23 cellular contexts compared by ENCODE assay signal in genomic region chr1:19942088-19942487, GRCh38. TPM values are rescaled to one million over a fixed set of nuclear protein-coding genes. Genes with fewer than 3 reads are reported as not detected.
"Had no signal": no experiment of that assay in that cellular context is flagged by ENCODE, and none has a peak within 500 bp of the region (broad histone marks: within the 10 kb centered on the region; RNA-seq: fewer than 3 reads in every experiment).

No MANE protein-coding gene starts in this region.

- H3K9me3 Mint-ChIP-seq: activated naive CD8-positive, alpha-beta T cell treated with anti-CD3 and anti-CD28 coated beads, Interleukin-2, amount 10 ng/mL, durations not matched to agents 7 days and 5 days; dendritic cell treated with granulocyte-macrophage colony-stimulating factor and Interleukin-4, amounts not matched to agents 40 ng/mL and 50 ng/mL, for 4 days; stimulated activated effector memory CD8-positive, alpha-beta T cell treated with anti-CD3 and anti-CD28 coated beads, Interleukin-12 subunit alpha, Interleukin-12 subunit beta, amount 100 ng/mL, for 72 hours had no signal

- H3K9me3 ChIP-seq: esophagus muscularis mucosa, heart left ventricle, left ventricle myocardium inferior, mucosa of descending colon, ovary, psoas muscle, right lobe of liver, thoracic aorta, upper lobe of left lung had no signal

- H3K27me3 ChIP-seq: esophagus muscularis mucosa, ovary, right lobe of liver, upper lobe of left lung had no signal

- H3K4me1 ChIP-seq: esophagus muscularis mucosa, heart left ventricle, left ventricle myocardium inferior, psoas muscle, right lobe of liver, upper lobe of left lung had no signal

- H3K27ac Mint-ChIP-seq: activated naive CD8-positive, alpha-beta T cell treated with anti-CD3 and anti-CD28 coated beads, Interleukin-2, amount 10 ng/mL, durations not matched to agents 7 days and 5 days; dendritic cell treated with granulocyte-macrophage colony-stimulating factor and Interleukin-4, amounts not matched to agents 40 ng/mL and 50 ng/mL, for 4 days; naive B cell; stimulated activated effector memory CD8-positive, alpha-beta T cell treated with anti-CD3 and anti-CD28 coated beads, Interleukin-12 subunit alpha, Interleukin-12 subunit beta, amount 100 ng/mL, for 72 hours had no signal

- H3K4me3 ChIP-seq: esophagus muscularis mucosa, heart left ventricle, left ventricle myocardium inferior, mucosa of descending colon, ovary, psoas muscle, right lobe of liver, smooth muscle cell, thoracic aorta, upper lobe of left lung had no signal

- H3K4me3 Mint-ChIP-seq: activated naive CD8-positive, alpha-beta T cell treated with anti-CD3 and anti-CD28 coated beads, Interleukin-2, amount 10 ng/mL, durations not matched to agents 7 days and 5 days; dendritic cell treated with granulocyte-macrophage colony-stimulating factor and Interleukin-4, amounts not matched to agents 40 ng/mL and 50 ng/mL, for 4 days; naive B cell; stimulated activated effector memory CD8-positive, alpha-beta T cell treated with anti-CD3 and anti-CD28 coated beads, Interleukin-12 subunit alpha, Interleukin-12 subunit beta, amount 100 ng/mL, for 72 hours had no signal

- H3K4me1 Mint-ChIP-seq: activated naive CD8-positive, alpha-beta T cell treated with anti-CD3 and anti-CD28 coated beads, Interleukin-2, amount 10 ng/mL, durations not matched to agents 7 days and 5 days; stimulated activated effector memory CD8-positive, alpha-beta T cell treated with anti-CD3 and anti-CD28 coated beads, Interleukin-12 subunit alpha, Interleukin-12 subunit beta, amount 100 ng/mL, for 72 hours had no signal

- H3K36me3 Mint-ChIP-seq: activated naive CD8-positive, alpha-beta T cell treated with anti-CD3 and anti-CD28 coated beads, Interleukin-2, amount 10 ng/mL, durations not matched to agents 7 days and 5 days; naive B cell; stimulated activated effector memory CD8-positive, alpha-beta T cell treated with anti-CD3 and anti-CD28 coated beads, Interleukin-12 subunit alpha, Interleukin-12 subunit beta, amount 100 ng/mL, for 72 hours had no signal

- H3K36me3 ChIP-seq: esophagus muscularis mucosa, heart left ventricle, left ventricle myocardium inferior, ovary, right lobe of liver, thoracic aorta, upper lobe of left lung had no signal

- H3K27ac ChIP-seq: esophagus muscularis mucosa, heart left ventricle, left ventricle myocardium inferior, ovary, psoas muscle, right lobe of liver, thoracic aorta, upper lobe of left lung had no signal

- H3K4me2 ChIP-seq: smooth muscle cell had no signal

- DNase-seq: activated CD4-positive, alpha-beta T cell treated with anti-CD3 and anti-CD28 coated beads, Interleukin-2, amount 50 U/mL, for 48 hours; activated naive CD4-positive, alpha-beta T cell; activated naive CD8-positive, alpha-beta T cell treated with anti-CD3 and anti-CD28 coated beads, Interleukin-2, amount 10 ng/mL, durations not matched to agents 7 days and 5 days; activated T-cell treated with anti-CD3 and anti-CD28 coated beads for 4 hours; cerebellar nuclear complex; effector CD8-positive, alpha-beta T cell; foreskin melanocyte; heart left ventricle; left ventricle myocardium inferior; mucosa of descending colon; naive B cell; ovary; psoas muscle; right lobe of liver; stimulated activated CD4-positive, alpha-beta T cell treated with anti-CD3 and anti-CD28 coated beads, Interleukin-4, amount 100 ng/mL, for 1 hour; upper lobe of left lung had no signal

RNA-seq across cellular contexts. Expression of gene PLA2G2E, which starts 18.7 kb away (rescaled TPM):
- total RNA-seq: activated naive CD8-positive, alpha-beta T cell treated with anti-CD3 and anti-CD28 coated beads, Interleukin-2, amount 10 ng/mL, durations not matched to agents 7 days and 5 days; esophagus muscularis mucosa; heart left ventricle; kidney epithelial cell; left ventricle myocardium inferior; mucosa of descending colon; ovary; psoas muscle; right lobe of liver; smooth muscle cell; T-helper 2 cell treated with Interferon-gamma antibody and Interleukin-4, amounts not matched to agents 100 ng/mL and 5 ng/mL, for 36 hours; thoracic aorta; upper lobe of left lung had no signal
- polyA plus RNA-seq: heart left ventricle, ovary, psoas muscle, smooth muscle cell had no signal

RNA-seq across cellular contexts. Expression of gene PLA2G2A, which starts 37.3 kb away (rescaled TPM):
- total RNA-seq: activated naive CD8-positive, alpha-beta T cell treated with anti-CD3 and anti-CD28 coated beads, Interleukin-2, amount 10 ng/mL, durations not matched to agents 7 days and 5 days; kidney epithelial cell; T-helper 2 cell treated with Interferon-gamma antibody and Interleukin-4, amounts not matched to agents 100 ng/mL and 5 ng/mL, for 36 hours had no signal
